ENCODE assay signal across 14 cellular contexts in the genomic region with DNA sequence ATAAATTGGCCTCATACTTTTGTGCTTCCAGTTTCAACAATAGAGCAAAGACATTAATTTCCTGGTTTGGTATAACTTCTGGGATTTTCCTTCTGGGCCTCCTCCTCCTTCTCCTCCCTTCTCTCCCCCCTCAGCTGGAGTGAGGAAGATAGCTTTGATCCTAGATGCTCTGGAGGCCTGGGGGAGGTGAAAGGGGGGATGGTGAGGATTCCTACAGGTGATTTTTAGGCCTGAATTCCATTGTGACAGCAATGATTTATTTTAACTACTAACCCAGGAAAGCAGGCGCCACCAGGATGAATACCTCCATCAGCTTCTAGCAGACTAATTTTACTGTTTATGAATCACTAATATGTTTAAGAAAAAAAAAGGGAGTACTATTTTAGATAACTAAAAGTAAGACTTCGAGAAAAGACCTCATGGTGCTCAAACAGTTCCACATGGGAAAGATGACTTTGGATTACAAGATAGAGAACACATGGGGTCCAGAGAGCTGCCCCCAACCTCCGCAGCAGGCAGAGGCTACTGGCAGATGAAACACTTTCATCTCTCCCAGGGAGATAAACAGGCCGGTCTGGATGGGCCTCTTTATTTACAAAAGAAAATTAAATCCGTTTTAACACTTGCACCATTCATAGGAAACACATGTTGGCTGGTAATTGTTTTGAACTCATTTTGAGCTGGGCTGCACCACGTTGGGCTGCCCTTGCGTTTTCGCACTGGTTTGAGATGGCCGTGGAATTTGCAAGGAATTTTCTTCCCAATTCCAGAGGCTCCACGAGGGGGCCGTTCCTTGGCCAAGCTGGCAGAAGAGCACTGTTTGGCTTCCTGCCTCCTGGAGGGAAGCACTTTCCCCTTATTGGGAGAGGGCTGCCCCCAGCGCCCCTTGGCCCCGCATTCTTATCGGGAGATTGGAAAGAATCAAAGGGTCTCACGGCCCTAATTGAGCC.
DNase-seq lines count a peak whose midpoint lies in the region; ATAC-seq, FAIRE-seq and TF ChIP-seq lines count a peak whose summit lies in the region.
"Had no signal": no experiment of that assay in that cellular context is flagged by ENCODE, and none has a peak within 500 bp of the region (broad histone marks: within the 10 kb centered on the region; RNA-seq: fewer than 3 reads in every experiment).

No MANE protein-coding gene starts in this region.

- H2BK120ac ChIP-seq in neuronal stem cell (ENCODE audit: low read depth, low read length): no peak overlapping the region

- ATAC-seq in HG03139 (IDR thresholded peaks at IDR 0.05; ENCODE audit: unreplicated experiment): no peak
- ATAC-seq: activated CD8-positive, alpha-beta T cell treated with anti-CD3 and anti-CD28 coated beads, Interleukin-2, amount 10 ng/mL, durations not matched to agents 7 days and 5 days had no signal

- H3K14ac ChIP-seq in neuronal stem cell (ENCODE audit: low read length): no peak overlapping the region

- peak overlapping the region; percentile 18 for H3K18ac ChIP-seq in neuronal stem cell (ENCODE audit: low read length)

- no peaks in the 10 kb centered on the region for H3K9me3 Mint-ChIP-seq in Caco-2 (ENCODE audit: unreplicated experiment)

- no peaks in the 10 kb centered on the region for H3K27me3 Mint-ChIP-seq in Caco-2 (ENCODE audit: insufficient read depth, unreplicated experiment)
- H3K27me3 Mint-ChIP-seq: CD4-positive, alpha-beta memory T cell had no signal

- H3K4me1 ChIP-seq in Caco-2 (peaks cover 76% of the 10 kb centered on the region), neuronal stem cell (ENCODE audit: control insufficient read depth in 2 of 2, insufficient read depth in 1 of 2, low read depth in 1 of 2, low read length in 2 of 2) (peaks cover 18 to 34% of the 10 kb centered on the region in 2 donors), small intestine (ENCODE audit: control insufficient read depth in 2 of 2, insufficient read depth in 1 of 2, low read depth in 1 of 2, low read length in 1 of 2) (no peaks in the 10 kb centered on the region)

- no peak for TF ChIP-seq CTCF in Caco-2 (IDR thresholded peaks at IDR 0.05; ENCODE audit: insufficient read depth in 1 of 2, low read depth in 1 of 2, low read length in 1 of 2, severe bottlenecking in 1 of 2, unreplicated experiment in 1 of 2)

- WGBS in neuronal stem cell (ENCODE audit: extremely low coverage in 2 of 2, insufficient read length in 2 of 2, insufficient replicate concordance in 1 of 2), 2 donors: no CpG with 5 or more reads among the region's 15 CpGs
- 60 to 83% (median 75%) methylated on average over 15 of the region's 15 CpGs for WGBS in small intestine, 3 donors

- H3K23ac ChIP-seq in neuronal stem cell (ENCODE audit: low read depth, low read length, poor library complexity): no peak overlapping the region

- H3K4me3 Mint-ChIP-seq in Caco-2 (ENCODE audit: unreplicated experiment): peak overlapping the region; percentile 23
- H3K4me3 Mint-ChIP-seq: activated CD8-positive, alpha-beta T cell treated with anti-CD3 and anti-CD28 coated beads, Interleukin-2, amount 10 ng/mL, durations not matched to agents 7 days and 5 days; CD4-positive, alpha-beta memory T cell had no signal

- H2BK12ac ChIP-seq in neuronal stem cell (ENCODE audit: low read length): no peak overlapping the region

- H3K36me3 ChIP-seq in Caco-2 (ENCODE audit: control insufficient read depth, insufficient read depth, low read length): no peaks in the 10 kb centered on the region
- no peaks in the 10 kb centered on the region for H3K36me3 ChIP-seq in SK-N-MC (ENCODE audit: insufficient read depth, low read length)
- no peaks in the 10 kb centered on the region for H3K36me3 ChIP-seq in neuronal stem cell (replicated peaks in 1 of 2; ENCODE audit: control insufficient read depth in 2 of 2, insufficient read depth in 2 of 2, low read length in 2 of 2)
- H3K36me3 ChIP-seq in small intestine (ENCODE audit: control insufficient read depth in 2 of 2, insufficient read depth in 2 of 2, low read length in 2 of 2): no peaks in the 10 kb centered on the region

- TSS peak; percentile 57 for BruUV-seq in Caco-2 (replicated peaks; lab: Mats Ljungman, UMichigan)

- no peak overlapping the region for H4K8ac ChIP-seq in neuronal stem cell (ENCODE audit: low read depth, low read length)

- no peak overlapping the region for H2BK5ac ChIP-seq in neuronal stem cell (ENCODE audit: low read length)

- H3K4ac ChIP-seq in neuronal stem cell (ENCODE audit: low read length): no peak overlapping the region

- peak overlapping the region; percentile 66 for H3K27ac Mint-ChIP-seq in Caco-2 (ENCODE audit: unreplicated experiment)
- H3K27ac Mint-ChIP-seq: activated CD8-positive, alpha-beta T cell treated with anti-CD3 and anti-CD28 coated beads, Interleukin-2, amount 10 ng/mL, durations not matched to agents 7 days and 5 days had no signal

- POLR2A ChIA-PET in Caco-2 (lab: Charles Lee): interaction anchor here (0.5 to 0.6 kb wide), 2 partner anchors 9 to 196 kb away, joined by 7 to 15 read pairs; no protein-coding TSS in a partner anchor

- H3K79me1 ChIP-seq in neuronal stem cell (ENCODE audit: low read depth, low read length): no peaks in the 10 kb centered on the region

- CTCF ChIA-PET in Caco-2 (lab: Charles Lee): interaction anchor here (0.6 to 0.8 kb wide), 3 partner anchors 25 to 127 kb away, joined by 3 to 5 read pairs (median 3); no protein-coding TSS in a partner anchor

- H4K91ac ChIP-seq in neuronal stem cell (ENCODE audit: low read depth, low read length, poor library complexity): no peak overlapping the region

- H3K4me1 Mint-ChIP-seq in Caco-2 (ENCODE audit: low read depth, unreplicated experiment): peaks cover 43% of the 10 kb centered on the region
- H3K4me1 Mint-ChIP-seq: CD4-positive, alpha-beta memory T cell had no signal

- H3K4me3 ChIP-seq in Caco-2 (ENCODE audit: low read depth, low read length) (no peak overlapping the region), SK-N-MC (peak overlapping the region; percentile 10), neuronal stem cell (ENCODE audit: low read length in 2 of 2) (no peak overlapping the region), small intestine (ENCODE audit: low read depth in 1 of 2, low read length in 2 of 2) (no peak overlapping the region)

- FAIRE-seq in small intestine (lab: Jason Lieb, UNC): no peak

- peak overlapping the region; percentile 77 for H3K27ac ChIP-seq in SK-N-MC
- H3K27ac ChIP-seq in neuronal stem cell (replicated peaks; ENCODE audit: low read length): peak overlapping the region; percentile 95
- no peak overlapping the region for H3K27ac ChIP-seq in small intestine (ENCODE audit: low read depth in 1 of 2, low read length in 1 of 2)

- no peak overlapping the region for H2AK5ac ChIP-seq in neuronal stem cell (ENCODE audit: low read depth, low read length)

- no peaks in the 10 kb centered on the region for H3K9me3 ChIP-seq in Caco-2
- no peaks in the 10 kb centered on the region for H3K9me3 ChIP-seq in SK-N-MC (ENCODE audit: low read depth, low read length)
- H3K9me3 ChIP-seq in neuronal stem cell (replicated peaks in 1 of 2; ENCODE audit: control insufficient read depth in 2 of 2, insufficient read depth in 1 of 2, low read depth in 1 of 2, low read length in 2 of 2): no peaks in the 10 kb centered on the region
- H3K9me3 ChIP-seq in small intestine (ENCODE audit: control insufficient read depth, low read depth): no peaks in the 10 kb centered on the region

- H2BK15ac ChIP-seq in neuronal stem cell (ENCODE audit: low read length): no peak overlapping the region

- intact Hi-C loops in Caco-2 (cut with micrococcal nuclease; ENCODE audit: unreplicated experiment): loop anchor here (1.0 to 10.0 kb wide), 4 partner anchors 25 to 198 kb away; no protein-coding TSS in a partner anchor

- peak overlapping the region; percentile 67 for H2AFZ ChIP-seq in neuronal stem cell (ENCODE audit: low read length)

- no peak overlapping the region for H3K4me2 ChIP-seq in neuronal stem cell (ENCODE audit: insufficient read depth, low read length, poor library complexity, severe bottlenecking)

- no peak overlapping the region for H3K9ac ChIP-seq in SK-N-MC (ENCODE audit: insufficient read length)
- no peak overlapping the region for H3K9ac ChIP-seq in neuronal stem cell (ENCODE audit: low read depth, low read length, poor library complexity)

- peaks cover 6% of the 10 kb centered on the region for H3K36me3 Mint-ChIP-seq in Caco-2 (ENCODE audit: insufficient read depth, unreplicated experiment)

- DNase-seq in Caco-2: peak; percentile 73 to 82
- DNase-seq in SK-N-MC (ENCODE audit: low read depth, low spot score): no peak
- peak; percentile 92 for DNase-seq in fibroblast of peridontal ligament (ENCODE audit: extremely low read depth)
- DNase-seq in neuronal stem cell (ENCODE audit: low spot score): no peak
- no peak for DNase-seq in A172 (ENCODE audit: low spot score)
- no peak for DNase-seq in small intestine
- no peak for DNase-seq in superior temporal gyrus (ENCODE audit: extremely low spot score)
- DNase-seq: activated CD8-positive, alpha-beta T cell treated with anti-CD3 and anti-CD28 coated beads, Interleukin-2, amount 10 ng/mL, durations not matched to agents 7 days and 5 days; activated naive CD4-positive, alpha-beta T cell treated with Interleukin-2 at 50 U/mL for 16 hours; CD4-positive, alpha-beta memory T cell; cortex of kidney; stimulated activated CD4-positive, alpha-beta T cell treated with anti-CD3 and anti-CD28 coated beads, Interleukin-2, amount 100 ng/mL, for 48 hours; stimulated activated naive CD4-positive, alpha-beta T cell treated with Interleukin-2 at 50 U/mL for 16 hours had no signal

- H3K27me3 ChIP-seq in Caco-2 (replicated peaks; ENCODE audit: control insufficient read depth, insufficient read depth, low read length) (no peaks in the 10 kb centered on the region), neuronal stem cell (ENCODE audit: control insufficient read depth in 3 of 3, insufficient read depth in 3 of 3, low read depth in 1 of 3, low read length in 3 of 3) (no peaks in the 10 kb centered on the region), small intestine (ENCODE audit: control insufficient read depth in 2 of 2, insufficient read depth in 2 of 2, low read length in 2 of 2) (no peaks in the 10 kb centered on the region)

Comparison
In these comparisons a context has a peak if more than half of its experiments do, and no peak if none do; other contexts are left out.
1. DNase-seq: peak in Caco-2 (2 of 2) and fibroblast of peridontal ligament (single experiment); none in SK-N-MC (single experiment), neuronal stem cell (single experiment), A172 (single experiment), small intestine (single experiment) and superior temporal gyrus (single experiment).
2. H3K27ac ChIP-seq: peak in SK-N-MC (single experiment) and neuronal stem cell (single experiment); none in small intestine (0 of 2).